37 cellular contexts compared by ENCODE assay signal in the genomic region with DNA sequence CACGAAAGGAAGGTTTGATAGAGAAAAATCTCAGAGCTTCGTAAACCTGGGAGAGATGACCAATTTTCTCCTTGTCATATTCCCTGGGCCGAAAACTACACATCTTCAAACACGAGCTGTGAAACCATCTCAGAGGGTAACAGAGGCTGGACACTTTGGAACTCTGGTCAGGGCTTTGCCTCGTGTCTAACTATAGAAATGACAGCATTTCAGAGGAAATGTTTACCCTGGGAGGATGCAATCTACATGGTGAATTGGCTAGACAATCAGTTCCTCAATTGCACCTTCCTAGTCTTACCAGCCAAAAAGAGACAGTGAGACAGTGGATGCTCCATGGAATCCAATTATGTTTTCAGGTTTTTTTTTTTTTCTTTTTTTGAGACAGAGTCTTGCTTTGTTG.
"Had no signal": no experiment of that assay in that cellular context is flagged by ENCODE, and none has a peak within 500 bp of the region (broad histone marks: within the 10 kb centered on the region; RNA-seq: fewer than 3 reads in every experiment).

No MANE protein-coding gene starts in this region.

- H3K27me3 ChIP-seq: adrenal gland, ascending aorta, body of pancreas, brain microvascular endothelial cell, breast epithelium, cardiac muscle cell had no signal

- H3K4me3 ChIP-seq: adrenal gland, ascending aorta, body of pancreas, breast epithelium, cardiac muscle cell had no signal

- H3K27ac Mint-ChIP-seq: activated naive CD4-positive, alpha-beta T cell treated with anti-CD3 and anti-CD28 coated beads for 36 hours; activated naive CD4-positive, alpha-beta T cell treated with anti-CD3 and anti-CD28 coated beads, Interleukin-2, amount 10 ng/mL, durations not matched to agents 7 days and 5 days; activated naive CD4-positive, alpha-beta T cell treated with anti-CD3 and anti-CD28 coated beads, Interleukin-2, amount 50 U/mL, for 24 hours; activated naive CD4-positive, alpha-beta T cell treated with anti-CD3 and anti-CD28 coated beads, Interleukin-2, amount 50 U/mL, for 72 hours; activated naive CD8-positive, alpha-beta T cell; activated naive CD8-positive, alpha-beta T cell treated with anti-CD3 and anti-CD28 coated beads for 36 hours; activated naive CD8-positive, alpha-beta T cell treated with anti-CD3 and anti-CD28 coated beads, Interleukin-2, amount 10 ng/mL, durations not matched to agents 7 days and 5 days; activated naive CD8-positive, alpha-beta T cell treated with anti-CD3 and anti-CD28 coated beads, Interleukin-2, amount 50 U/mL, for 24 hours; activated T-cell treated with anti-CD3 and anti-CD28 coated beads, Interleukin-2, amount 50 U/mL, for 24 hours; activated T-cell treated with anti-CD3 and anti-CD28 coated beads, Interleukin-2, amount 50 U/mL, for 72 hours; activated T-helper 1 cell treated with anti-CD3 and anti-CD28 coated beads, Interleukin-12 subunit alpha, Interleukin-12 subunit beta, Interleukin-2, Interleukin-4 antibody, amounts not matched to agents 30 ng/mL and 10 ng/mL and 1 ng/mL, durations not matched to agents 14 hours and 24 hours and 36 hours; activated T-helper 17 cell treated with anti-CD3 and anti-CD28 coated beads, Interleukin-2, amount 50 U/mL, for 72 hours; activated T-helper 2 cell treated with anti-CD3 and anti-CD28 coated beads, Interferon-gamma antibody, Interleukin-2, Interleukin-4, amounts not matched to agents 10 μg/mL and 5 μg/mL and 100 μg/mL, durations not matched to agents 14 hours and 24 hours and 36 hours; brain had no signal

- H3K36me3 ChIP-seq: adrenal gland, ascending aorta, brain microvascular endothelial cell, breast epithelium, cardiac muscle cell had no signal

- H3K27me3 Mint-ChIP-seq: brain had no signal

- H3K4me3 Mint-ChIP-seq: activated naive CD4-positive, alpha-beta T cell treated with anti-CD3 and anti-CD28 coated beads for 36 hours; activated naive CD4-positive, alpha-beta T cell treated with anti-CD3 and anti-CD28 coated beads, Interleukin-2, amount 10 ng/mL, durations not matched to agents 7 days and 5 days; activated naive CD4-positive, alpha-beta T cell treated with anti-CD3 and anti-CD28 coated beads, Interleukin-2, amount 50 U/mL, for 24 hours; activated naive CD8-positive, alpha-beta T cell; activated naive CD8-positive, alpha-beta T cell treated with anti-CD3 and anti-CD28 coated beads for 36 hours; activated naive CD8-positive, alpha-beta T cell treated with anti-CD3 and anti-CD28 coated beads, Interleukin-2, amount 10 ng/mL, durations not matched to agents 7 days and 5 days; activated naive CD8-positive, alpha-beta T cell treated with anti-CD3 and anti-CD28 coated beads, Interleukin-2, amount 50 U/mL, for 24 hours; activated T-cell treated with anti-CD3 and anti-CD28 coated beads, Interleukin-2, amount 50 U/mL, for 24 hours; activated T-cell treated with anti-CD3 and anti-CD28 coated beads, Interleukin-2, amount 50 U/mL, for 4 hours; activated T-cell treated with anti-CD3 and anti-CD28 coated beads, Interleukin-2, amount 50 U/mL, for 72 hours; activated T-helper 1 cell treated with anti-CD3 and anti-CD28 coated beads, Interleukin-12 subunit alpha, Interleukin-12 subunit beta, Interleukin-2, Interleukin-4 antibody, amounts not matched to agents 30 ng/mL and 10 ng/mL and 1 ng/mL, durations not matched to agents 14 hours and 24 hours and 36 hours; activated T-helper 17 cell treated with anti-CD3 and anti-CD28 coated beads, Interleukin-2, amount 50 U/mL, for 72 hours; brain; central memory CD8-positive, alpha-beta T cell had no signal

- H3K9me3 Mint-ChIP-seq: activated naive CD4-positive, alpha-beta T cell treated with anti-CD3 and anti-CD28 coated beads for 36 hours; activated naive CD4-positive, alpha-beta T cell treated with anti-CD3 and anti-CD28 coated beads, Interleukin-2, amount 10 ng/mL, durations not matched to agents 7 days and 5 days; activated naive CD4-positive, alpha-beta T cell treated with anti-CD3 and anti-CD28 coated beads, Interleukin-2, amount 50 U/mL, for 24 hours; activated naive CD8-positive, alpha-beta T cell treated with anti-CD3 and anti-CD28 coated beads for 36 hours; activated naive CD8-positive, alpha-beta T cell treated with anti-CD3 and anti-CD28 coated beads, Interleukin-2, amount 50 U/mL, for 24 hours; activated T-cell treated with anti-CD3 and anti-CD28 coated beads, Interleukin-2, amount 50 U/mL, for 4 hours; activated T-cell treated with anti-CD3 and anti-CD28 coated beads, Interleukin-2, amount 50 U/mL, for 72 hours; activated T-helper 17 cell treated with anti-CD3 and anti-CD28 coated beads, Interleukin-2, amount 50 U/mL, for 72 hours; activated T-helper 2 cell treated with anti-CD3 and anti-CD28 coated beads, Interferon-gamma antibody, Interleukin-2, Interleukin-4, amounts not matched to agents 10 μg/mL and 5 μg/mL and 100 μg/mL, durations not matched to agents 14 hours and 24 hours and 36 hours; central memory CD8-positive, alpha-beta T cell had no signal

- H3K36me3 Mint-ChIP-seq: activated naive CD4-positive, alpha-beta T cell treated with anti-CD3 and anti-CD28 coated beads, Interleukin-2, amount 10 ng/mL, durations not matched to agents 7 days and 5 days; activated naive CD4-positive, alpha-beta T cell treated with anti-CD3 and anti-CD28 coated beads, Interleukin-2, amount 50 U/mL, for 24 hours; activated naive CD8-positive, alpha-beta T cell; activated naive CD8-positive, alpha-beta T cell treated with anti-CD3 and anti-CD28 coated beads for 36 hours; brain had no signal

- H3K9me3 ChIP-seq: adrenal gland, ascending aorta, body of pancreas, breast epithelium had no signal

- DNase-seq: activated effector memory CD4-positive, alpha-beta T cell treated with anti-CD3 and anti-CD28 coated beads, Interleukin-2, amount 50 U/mL, for 16 hours; activated effector memory CD4-positive, alpha-beta T cell treated with Interleukin-2 at 50 U/mL for 16 hours; activated gamma-delta T cell; activated gamma-delta T cell treated with Interleukin-2 at 50 U/mL for 16 hours; activated naive CD4-positive, alpha-beta T cell; activated naive CD4-positive, alpha-beta T cell treated with anti-CD3 and anti-CD28 coated beads for 36 hours; activated naive CD4-positive, alpha-beta T cell treated with anti-CD3 and anti-CD28 coated beads, Interleukin-2, amount 10 ng/mL, durations not matched to agents 7 days and 5 days; activated naive CD4-positive, alpha-beta T cell treated with anti-CD3 and anti-CD28 coated beads, Interleukin-2, amount 50 U/mL, for 16 hours; activated naive CD4-positive, alpha-beta T cell treated with Interleukin-2 at 50 U/mL for 16 hours; activated naive CD8-positive, alpha-beta T cell treated with anti-CD3 and anti-CD28 coated beads for 36 hours; activated naive CD8-positive, alpha-beta T cell treated with anti-CD3 and anti-CD28 coated beads, Interleukin-2, amount 10 ng/mL, durations not matched to agents 7 days and 5 days; activated naive CD8-positive, alpha-beta T cell treated with anti-CD3 and anti-CD28 coated beads, Interleukin-2, amount 50 U/mL, for 24 hours; activated T-cell treated with anti-CD3 and anti-CD28 coated beads, Interleukin-2, amount 50 U/mL, for 24 hours; activated T-cell treated with anti-CD3 and anti-CD28 coated beads, Interleukin-2, amount 50 U/mL, for 4 hours; activated T-cell treated with anti-CD3 and anti-CD28 coated beads, Interleukin-2, amount 50 U/mL, for 48 hours; activated T-cell treated with anti-CD3 and anti-CD28 coated beads, Interleukin-2, amount 50 U/mL, for 72 hours; adrenal gland; amniotic stem cell; amygdala; anterior cingulate cortex; aorta; body of pancreas; brain microvascular endothelial cell; caudate nucleus; central memory CD4-positive, alpha-beta T cell; cerebellar nuclear complex had no signal

- H3K4me1 Mint-ChIP-seq: activated naive CD4-positive, alpha-beta T cell treated with anti-CD3 and anti-CD28 coated beads, Interleukin-2, amount 10 ng/mL, durations not matched to agents 7 days and 5 days; activated naive CD4-positive, alpha-beta T cell treated with anti-CD3 and anti-CD28 coated beads, Interleukin-2, amount 50 U/mL, for 24 hours; activated naive CD8-positive, alpha-beta T cell treated with anti-CD3 and anti-CD28 coated beads, Interleukin-2, amount 10 ng/mL, durations not matched to agents 7 days and 5 days; activated T-helper 17 cell treated with anti-CD3 and anti-CD28 coated beads, Interleukin-2, amount 50 U/mL, for 72 hours; brain; central memory CD8-positive, alpha-beta T cell had no signal

- H3K4me1 ChIP-seq: adrenal gland, ascending aorta, body of pancreas, breast epithelium had no signal

- ATAC-seq: activated naive CD4-positive, alpha-beta T cell treated with anti-CD3 and anti-CD28 coated beads, Interleukin-2, amount 50 U/mL, for 72 hours; activated naive CD8-positive, alpha-beta T cell treated with anti-CD3 and anti-CD28 coated beads, Interleukin-2, amount 50 U/mL, for 24 hours; activated T-cell treated with anti-CD3 and anti-CD28 coated beads, Interleukin-2, amount 50 U/mL, for 4 hours; activated T-cell treated with anti-CD3 and anti-CD28 coated beads, Interleukin-2, amount 50 U/mL, for 72 hours; activated T-helper 17 cell treated with anti-CD3 and anti-CD28 coated beads, Interleukin-2, amount 50 U/mL, for 72 hours; body of pancreas had no signal

- H3K27ac ChIP-seq: adrenal gland, ascending aorta, body of pancreas, brain microvascular endothelial cell, breast epithelium, cardiac muscle cell had no signal
